29 cellular contexts compared by ENCODE assay signal in the genomic region with DNA sequence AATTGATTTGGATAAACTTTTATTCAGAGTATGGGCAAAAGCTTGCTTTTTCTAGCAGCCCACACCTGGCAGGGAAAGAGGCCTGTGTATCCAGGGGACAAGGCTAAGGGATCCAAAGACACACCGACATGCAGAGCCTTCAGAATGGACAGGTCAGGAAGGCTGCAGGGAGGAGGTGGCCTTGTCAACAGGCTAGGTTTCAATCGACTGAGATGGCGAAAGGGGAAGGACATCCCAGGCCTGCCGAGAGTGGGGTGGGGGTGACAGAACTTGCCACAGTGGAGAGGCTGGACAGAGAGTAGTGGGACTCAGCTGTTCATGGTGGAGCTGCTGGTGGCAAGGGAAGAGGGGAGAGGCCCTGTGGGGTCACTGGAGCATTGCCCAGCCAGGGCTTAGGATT. TPM values are rescaled to one million over a fixed set of nuclear protein-coding genes. Genes with fewer than 3 reads are reported as not detected.
DNase-seq lines count a peak whose midpoint lies in the region; ATAC-seq and TF ChIP-seq lines count a peak whose summit lies in the region.
"Had no signal": no experiment of that assay in that cellular context is flagged by ENCODE, and none has a peak within 500 bp of the region (broad histone marks: within the 10 kb centered on the region; RNA-seq: fewer than 3 reads in every experiment).

No MANE protein-coding gene starts in this region.

- TF ChIP-seq CTCF in cardiac muscle cell (IDR thresholded peaks at IDR 0.05; ENCODE audit: low read depth, low read length): no peak
- TF ChIP-seq CTCF in WTC11 (IDR thresholded peaks at IDR 0.05): no peak

- peaks cover 39% of the 10 kb centered on the region for H3K4me1 Mint-ChIP-seq in WTC11
- peaks cover 49 to 55% (median 50%) of the 10 kb centered on the region in 3 donors for H3K4me1 Mint-ChIP-seq in naive B cell

- POLR2A ChIA-PET in WTC11 (lab: Charles Lee): no interaction called here

- H3K27ac ChIP-seq in cardiac muscle cell: peak overlapping the region; percentile 57
- H3K27ac ChIP-seq: KMS-11, prostate gland had no signal

- H3K9me3 Mint-ChIP-seq in WTC11 (no peaks in the 10 kb centered on the region), naive B cell (no peaks in the 10 kb centered on the region)
- H3K9me3 Mint-ChIP-seq: activated naive CD4-positive, alpha-beta T cell treated with anti-CD3 and anti-CD28 coated beads, Interleukin-2, amount 50 U/mL, for 72 hours; activated T-helper 2 cell treated with anti-CD3 and anti-CD28 coated beads, Interferon-gamma antibody, Interleukin-2, Interleukin-4, amounts not matched to agents 10 μg/mL and 5 μg/mL and 100 μg/mL, durations not matched to agents 14 hours and 24 hours and 36 hours; central memory CD8-positive, alpha-beta T cell had no signal

- CTCF ChIA-PET in WTC11 (lab: Charles Lee): interaction anchor here (0.6 to 2.1 kb wide), 3 partner anchors 9 to 51 kb away, joined by 3 to 10 read pairs (median 3); no protein-coding TSS in a partner anchor

- ATAC-seq in left cardiac atrium: no peak
- ATAC-seq in WTC11: no peak
- ATAC-seq in naive B cell (ENCODE audit: low read depth in 2 of 2): no peak
- no peak for ATAC-seq in GM19395 (IDR thresholded peaks at IDR 0.05; ENCODE audit: unreplicated experiment)
- ATAC-seq: activated naive CD4-positive, alpha-beta T cell treated with anti-CD3 and anti-CD28 coated beads, Interleukin-2, amount 50 U/mL, for 72 hours; left ventricle myocardium superior had no signal

- H3K4me3 Mint-ChIP-seq in WTC11 (no peak overlapping the region), naive B cell (peak overlapping the region in 1 of 8 donors; percentile 12)
- H3K4me3 Mint-ChIP-seq: central memory CD8-positive, alpha-beta T cell had no signal

- no peaks in the 10 kb centered on the region for H3K9me3 ChIP-seq in cardiac muscle cell (ENCODE audit: low read depth)
- H3K9me3 ChIP-seq: prostate gland had no signal

- intact Hi-C loops in left cardiac atrium (cut with DNase I): no loop called here

- no peaks in the 10 kb centered on the region for H3K27me3 Mint-ChIP-seq in WTC11 (ENCODE audit: low read depth)
- H3K27me3 Mint-ChIP-seq in naive B cell: no peaks in the 10 kb centered on the region
- H3K27me3 Mint-ChIP-seq: central memory CD8-positive, alpha-beta T cell had no signal

- no peaks in the 10 kb centered on the region for H3K36me3 ChIP-seq in cardiac muscle cell
- H3K36me3 ChIP-seq: prostate gland had no signal

- peak overlapping the region; percentile 66; the same call in 1 of the 2 replicates for H3K27ac Mint-ChIP-seq in WTC11
- peak overlapping the region in 4 of 6 donors; percentile 2 to 88 (median 62) for H3K27ac Mint-ChIP-seq in naive B cell
- H3K27ac Mint-ChIP-seq: activated T-helper 2 cell treated with anti-CD3 and anti-CD28 coated beads, Interferon-gamma antibody, Interleukin-2, Interleukin-4, amounts not matched to agents 10 μg/mL and 5 μg/mL and 100 μg/mL, durations not matched to agents 14 hours and 24 hours and 36 hours had no signal

- H3K4me1 ChIP-seq in cardiac muscle cell (ENCODE audit: low read depth): peaks cover 10% of the 10 kb centered on the region

- DNase-seq in cardiac muscle cell (ENCODE audit: low read depth in 1 of 2, low spot score in 1 of 2) (no peak), left cardiac atrium (no peak), WTC11 (ENCODE audit: low spot score) (no peak), naive B cell (no peak), SIG-M5 (lab: John Stamatoyannopoulos, UW) (no peak), EL (no peak), NCI-H146 (lab: John Stamatoyannopoulos, UW) (no peak)
- DNase-seq: activated CD4-positive, alpha-beta T cell treated with anti-CD3 and anti-CD28 coated beads, Interleukin-2, amount 50 U/mL, for 1 hour; Calu3; DND-41; HCEC 1CT; left ventricle myocardium superior; NCI-H1694; NCI-H2171 treated with DMSO at 0.1 percent for 48 hours; NCI-H524 treated with DMSO at 0.1 percent for 48 hours; NK-92 treated with Interleukin-12 subunit alpha and Interleukin-12 subunit beta, amount 100 ng/mL, for 24 hours had no signal

- H3K36me3 Mint-ChIP-seq in WTC11: no peaks in the 10 kb centered on the region
- no peaks in the 10 kb centered on the region for H3K36me3 Mint-ChIP-seq in naive B cell
- H3K36me3 Mint-ChIP-seq: activated naive CD4-positive, alpha-beta T cell treated with anti-CD3 and anti-CD28 coated beads, Interleukin-2, amount 50 U/mL, for 72 hours had no signal

- H3K27me3 ChIP-seq in cardiac muscle cell: no peaks in the 10 kb centered on the region

- H3K4me3 ChIP-seq in cardiac muscle cell: no peak overlapping the region
- H3K4me3 ChIP-seq: prostate gland had no signal

TF ChIP-seq in WTC11, 78 proteins besides CTCF, POLR2A, EP300 and RAD21 (continues in another document):
- TF ChIP-seq GTF2I (CRISPR knock-in tag; conservative IDR thresholded peaks at IDR 0.05) (no peak), SMAD4 (CRISPR knock-in tag; IDR thresholded peaks at IDR 0.05) (no peak), ETV6 (CRISPR knock-in tag; IDR thresholded peaks at IDR 0.05) (no peak), ZNF138 (CRISPR knock-in tag; conservative IDR thresholded peaks at IDR 0.05) (no peak), FOXP1 (CRISPR knock-in tag; IDR thresholded peaks at IDR 0.05; ENCODE audit: borderline replicate concordance) (no peak), ZNF671 (CRISPR knock-in tag; IDR thresholded peaks at IDR 0.05) (no peak), GRHL2 (CRISPR knock-in tag; IDR thresholded peaks at IDR 0.05; ENCODE audit: insufficient replicate concordance, severe bottlenecking) (no peak), ATF1 (CRISPR knock-in tag; IDR thresholded peaks at IDR 0.05) (no peak), CREM (CRISPR knock-in tag; IDR thresholded peaks at IDR 0.05) (no peak)
- TF ChIP-seq, protein P1, sequence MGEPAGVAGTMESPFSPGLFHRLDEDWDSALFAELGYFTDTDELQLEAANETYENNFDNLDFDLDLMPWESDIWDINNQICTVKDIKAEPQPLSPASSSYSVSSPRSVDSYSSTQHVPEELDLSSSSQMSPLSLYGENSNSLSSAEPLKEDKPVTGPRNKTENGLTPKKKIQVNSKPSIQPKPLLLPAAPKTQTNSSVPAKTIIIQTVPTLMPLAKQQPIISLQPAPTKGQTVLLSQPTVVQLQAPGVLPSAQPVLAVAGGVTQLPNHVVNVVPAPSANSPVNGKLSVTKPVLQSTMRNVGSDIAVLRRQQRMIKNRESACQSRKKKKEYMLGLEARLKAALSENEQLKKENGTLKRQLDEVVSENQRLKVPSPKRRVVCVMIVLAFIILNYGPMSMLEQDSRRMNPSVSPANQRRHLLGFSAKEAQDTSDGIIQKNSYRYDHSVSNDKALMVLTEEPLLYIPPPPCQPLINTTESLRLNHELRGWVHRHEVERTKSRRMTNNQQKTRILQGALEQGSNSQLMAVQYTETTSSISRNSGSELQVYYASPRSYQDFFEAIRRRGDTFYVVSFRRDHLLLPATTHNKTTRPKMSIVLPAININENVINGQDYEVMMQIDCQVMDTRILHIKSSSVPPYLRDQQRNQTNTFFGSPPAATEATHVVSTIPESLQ (CRISPR knock-in tag; IDR thresholded peaks at IDR 0.05): no peak
- TF ChIP-seq, protein P2, sequence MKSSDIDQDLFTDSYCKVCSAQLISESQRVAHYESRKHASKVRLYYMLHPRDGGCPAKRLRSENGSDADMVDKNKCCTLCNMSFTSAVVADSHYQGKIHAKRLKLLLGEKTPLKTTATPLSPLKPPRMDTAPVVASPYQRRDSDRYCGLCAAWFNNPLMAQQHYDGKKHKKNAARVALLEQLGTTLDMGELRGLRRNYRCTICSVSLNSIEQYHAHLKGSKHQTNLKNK (CRISPR knock-in tag; IDR thresholded peaks at IDR 0.05): no peak
- TF ChIP-seq, protein P3, sequence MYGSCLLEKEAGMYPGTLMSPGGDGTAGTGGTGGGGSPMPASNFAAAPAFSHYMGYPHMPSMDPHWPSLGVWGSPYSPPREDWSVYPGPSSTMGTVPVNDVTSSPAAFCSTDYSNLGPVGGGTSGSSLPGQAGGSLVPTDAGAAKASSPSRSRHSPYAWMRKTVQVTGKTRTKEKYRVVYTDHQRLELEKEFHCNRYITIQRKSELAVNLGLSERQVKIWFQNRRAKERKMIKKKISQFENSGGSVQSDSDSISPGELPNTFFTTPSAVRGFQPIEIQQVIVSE (CRISPR knock-in tag; IDR thresholded peaks at IDR 0.05; ENCODE audit: borderline replicate concordance): no peak
- TF ChIP-seq, protein P4, sequence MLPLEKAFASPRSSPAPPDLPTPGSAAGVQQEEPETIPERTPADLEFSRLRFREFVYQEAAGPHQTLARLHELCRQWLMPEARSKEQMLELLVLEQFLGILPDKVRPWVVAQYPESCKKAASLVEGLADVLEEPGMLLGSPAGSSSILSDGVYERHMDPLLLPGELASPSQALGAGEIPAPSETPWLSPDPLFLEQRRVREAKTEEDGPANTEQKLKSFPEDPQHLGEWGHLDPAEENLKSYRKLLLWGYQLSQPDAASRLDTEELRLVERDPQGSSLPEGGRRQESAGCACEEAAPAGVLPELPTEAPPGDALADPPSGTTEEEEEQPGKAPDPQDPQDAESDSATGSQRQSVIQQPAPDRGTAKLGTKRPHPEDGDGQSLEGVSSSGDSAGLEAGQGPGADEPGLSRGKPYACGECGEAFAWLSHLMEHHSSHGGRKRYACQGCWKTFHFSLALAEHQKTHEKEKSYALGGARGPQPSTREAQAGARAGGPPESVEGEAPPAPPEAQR (CRISPR knock-in tag; IDR thresholded peaks at IDR 0.05): no peak

RNA-seq across cellular contexts. Expression of a gene that starts 5.3 kb away (rescaled TPM):
- total RNA-seq in cardiac muscle cell: 71.7 and 79.4 TPM in 2 replicates
- polyA plus RNA-seq in cardiac muscle cell: 80.8 and 86.6 TPM in 2 replicates
- 10 to 100 TPM; 35.5 to 53.4 TPM for total RNA-seq in left cardiac atrium
- total RNA-seq in WTC11 (2021): 32.8 to 38.2 TPM (median 35.1 TPM) in 3 replicates
- polyA plus RNA-seq in naive B cell (ENCODE audit: low read depth in 6 of 6): 10 to 100 TPM in 5 of 6 donors, 1 to 10 TPM in 1; 7.5 to 21.9 (median 17.2) TPM

RNA-seq across cellular contexts. Expression of a gene that starts 23.1 kb away (rescaled TPM):
- total RNA-seq in cardiac muscle cell (107 and 161 TPM in 2 replicates), left cardiac atrium (100 to 1,000 TPM; 133 to 154 TPM), WTC11 (2021) (141 to 162 TPM (median 143 TPM) in 3 replicates)
- polyA plus RNA-seq in cardiac muscle cell (161 and 236 TPM in 2 replicates), naive B cell (ENCODE audit: low read depth in 6 of 6) (100 to 1,000 TPM in 2 of 6 donors, 10 to 100 TPM in 4; 78.6 to 109 (median 95.1) TPM)

RNA-seq across cellular contexts. Expression of a gene that starts 24.8 kb away (rescaled TPM):
- total RNA-seq in cardiac muscle cell (not detected in 2 replicates), left cardiac atrium (10 to 100 TPM; 19.5 to 31.4 TPM), WTC11 (2021) (0.21 to 0.59 TPM (median 0.39 TPM) in 3 replicates)
- polyA plus RNA-seq in cardiac muscle cell (0.56 and 1.3 TPM in 2 replicates), naive B cell (ENCODE audit: low read depth in 6 of 6) (10 to 100 TPM; 42.8 to 74.6 (median 51.7) TPM)
- total RNA-seq: A673; Calu3; dermis microvascular lymphatic vessel endothelial cell; SK-MEL-5; T-helper 2 cell treated with Interferon-gamma antibody and Interleukin-4, amounts not matched to agents 100 ng/mL and 5 ng/mL, for 36 hours had no signal
- polyA plus RNA-seq: BJ had no signal

RNA-seq across cellular contexts. Expression of a gene that starts 45.8 kb away (rescaled TPM):
- total RNA-seq in cardiac muscle cell (not detected in 2 replicates), left cardiac atrium (not detected), WTC11 (2021) (0.32 to 0.66 TPM (median 0.34 TPM) in 3 replicates)
- polyA plus RNA-seq in cardiac muscle cell (not detected in 2 replicates), naive B cell (ENCODE audit: low read depth in 6 of 6) (not detected)
- total RNA-seq: SK-MEL-5, subcutaneous adipose tissue had no signal

RNA-seq across cellular contexts. Expression of a gene that starts 50.6 kb away (rescaled TPM):
- total RNA-seq in cardiac muscle cell: 489 and 605 TPM in 2 replicates
- polyA plus RNA-seq in cardiac muscle cell: 476 and 751 TPM in 2 replicates
- total RNA-seq in left cardiac atrium: 1,000 to 10,000 TPM in 1 of 2 donors, 100 to 1,000 TPM in 1; 966 to 1,049 TPM
- total RNA-seq in WTC11 (2021): 0.07 TPM in 2 of 3 replicates, not detected in the other
- polyA plus RNA-seq in naive B cell (ENCODE audit: low read depth in 6 of 6): not detected
- total RNA-seq: A673; activated naive CD4-positive, alpha-beta T cell treated with anti-CD3 and anti-CD28 coated beads, Interleukin-2, amount 50 U/mL, for 72 hours; activated T-helper 2 cell treated with anti-CD3 and anti-CD28 coated beads, Interferon-gamma antibody, Interleukin-2, Interleukin-4, amounts not matched to agents 10 μg/mL and 5 μg/mL and 100 μg/mL, durations not matched to agents 14 hours and 24 hours and 36 hours; Calu3; dermis microvascular lymphatic vessel endothelial cell; SK-MEL-5; T-helper 2 cell treated with Interferon-gamma antibody and Interleukin-4, amounts not matched to agents 100 ng/mL and 5 ng/mL, for 36 hours; urinary bladder had no signal
- polyA plus RNA-seq: BJ had no signal

Comparison
In these comparisons a context has a peak if more than half of its experiments do, and no peak if none do; other contexts are left out.
1. RNA of a gene that starts 24.8 kb away (total RNA-seq): 19.5 to 31.4 TPM in left cardiac atrium; 0.21 to 0.59 TPM in WTC11 and not detected in cardiac muscle cell; every median in the first group is over 10 times any median in the second.